Comparison of ENCODE assay signal across 8 cellular contexts in the genomic region with DNA sequence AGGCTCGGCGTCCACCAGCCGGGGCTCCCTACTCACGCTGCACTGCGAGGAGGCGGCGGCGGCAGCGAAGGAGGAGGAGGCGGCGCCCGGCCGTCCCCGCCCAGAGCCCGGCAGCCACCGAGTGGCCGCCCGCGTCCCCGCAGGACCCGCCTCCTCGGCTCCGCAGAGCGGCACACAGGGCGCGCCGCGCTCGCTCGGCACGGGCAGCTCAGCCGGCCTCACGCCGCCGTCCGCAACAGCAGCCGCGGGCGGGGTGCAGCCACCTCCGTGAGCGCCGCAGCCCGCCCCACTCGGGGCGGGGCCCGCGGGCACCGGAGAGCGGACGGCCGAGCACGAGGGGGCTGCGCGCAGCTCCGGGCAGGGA.
DNase-seq lines count a peak whose midpoint lies in the region; ATAC-seq and FAIRE-seq lines count a peak whose summit lies in the region.

A gene (minus strand): TSS at position 46 of the 364 bp plus-strand sequence. CDS start 52,952 bp downstream, outside the sequence.

- peaks cover 38 to 49% (median 48%) of the 10 kb centered on the region in 11 experiments for H4K20me1 ChIP-seq in BLaER1 treated with 17β-estradiol and CSF1 and Interleukin-3, amounts not matched to agents 10 nM and 100 nM

- DNase-seq in GM19239 (ENCODE audit: insufficient read length, low spot score) (peak; percentile 63), NCI-H82 treated with DMSO at 0.1 percent for 48 hours (lab: John Stamatoyannopoulos, UW; ENCODE audit: unreplicated experiment) (peak; percentile 20), medulla oblongata (ENCODE audit: extremely low spot score) (peak; percentile 77)
- DNase-seq in activated CD8-positive, alpha-beta memory T cell treated with anti-CD3 and anti-CD28 coated beads for 1 hour (ENCODE audit: extremely low read depth in 1 of 2, low read depth in 1 of 2) = peak; percentile 57 to 76
- peak; percentile 78 for DNase-seq in effector CD4-positive, alpha-beta T cell
- peak; percentile 46 for DNase-seq in stimulated activated CD8-positive, alpha-beta memory T cell treated with anti-CD3 and anti-CD28 coated beads, Interleukin-12 subunit alpha, Interleukin-12 subunit beta, amount 100 ng/mL, for 24 hours (ENCODE audit: extremely low read depth)

- H3K36me3 ChIP-seq in BLaER1 treated with 17β-estradiol and CSF1 and Interleukin-3, amounts not matched to agents 10 nM and 100 nM = peaks cover 0 to 4% (median 0%) of the 10 kb centered on the region in 11 experiments; a peak in 1 of 22 replicates

- H3K27me3 ChIP-seq in BLaER1 treated with 17β-estradiol and CSF1 and Interleukin-3, amounts not matched to agents 10 nM and 100 nM = peaks cover 0 to 36% (median 18%) of the 10 kb centered on the region in 11 experiments; a peak in 17 of 22 replicates

- no peak for FAIRE-seq in GM19239 (lab: Jason Lieb, UNC)

- ATAC-seq in HG03442 (IDR thresholded peaks at IDR 0.05; ENCODE audit: unreplicated experiment) = peak; percentile 55

- H3K4me1 ChIP-seq in BLaER1 treated with 17β-estradiol and CSF1 and Interleukin-3, amounts not matched to agents 10 nM and 100 nM = peaks cover 8 to 36% (median 21%) of the 10 kb centered on the region in 10 experiments; a peak in 18 of 20 replicates

- H3K4me3 ChIP-seq in BLaER1 treated with 17β-estradiol and CSF1 and Interleukin-3, amounts not matched to agents 10 nM and 100 nM = peak within 1 kb of the TSS; percentile 81 to 99 (median 94)

- H3K27ac ChIP-seq in BLaER1 treated with 17β-estradiol and CSF1 and Interleukin-3, amounts not matched to agents 10 nM and 100 nM = peak within 1 kb of the TSS; percentile 90 to 100 (median 96)

- H3K4me2 ChIP-seq in BLaER1 treated with 17β-estradiol and CSF1 and Interleukin-3, amounts not matched to agents 10 nM and 100 nM = peak within 1 kb of the TSS; percentile 85 to 99 (median 95)

- H3K9me3 ChIP-seq in BLaER1 treated with 17β-estradiol and CSF1 and Interleukin-3, amounts not matched to agents 10 nM and 100 nM (replicated peaks in 1 of 11) = peaks cover 0 to 11% (median 0%) of the 10 kb centered on the region in 11 experiments; a peak in 4 of 22 replicates

- peak within 1 kb of the TSS; percentile 90 to 100 (median 96) for H3K9ac ChIP-seq in BLaER1 treated with 17β-estradiol and CSF1 and Interleukin-3, amounts not matched to agents 10 nM and 100 nM

Comparison
In these comparisons a context has a peak if more than half of its experiments do, and no peak if none do; other contexts are left out.
1. Peak in every context shown above with its lines: DNase-seq, ATAC-seq, H3K4me3 ChIP-seq and H3K27ac ChIP-seq.
2. DNase-seq: peak in every context shown above with its lines; median percentile 78 in effector CD4-positive, alpha-beta T cell; 77 in medulla oblongata; 66 in activated CD8-positive, alpha-beta memory T cell treated with anti-CD3 and anti-CD28 coated beads for 1 hour; 63 in GM19239; 46 in stimulated activated CD8-positive, alpha-beta memory T cell treated with anti-CD3 and anti-CD28 coated beads, Interleukin-12 subunit alpha, Interleukin-12 subunit beta, amount 100 ng/mL, for 24 hours; 20 in NCI-H82 treated with DMSO at 0.1 percent for 48 hours.